ENCODE assay signal across 8 cellular contexts in genomic region chr21:34844033-34844923, GRCh38.
DNase-seq lines count a peak whose midpoint lies in the region; ATAC-seq and TF ChIP-seq lines count a peak whose summit lies in the region.

No MANE protein-coding gene starts in this region.

- H3K9me3 Mint-ChIP-seq in MCF 10A (ENCODE audit: unreplicated experiment): no peaks in the 10 kb centered on the region

- ATAC-seq in Right ventricle myocardium inferior (peak; percentile 84), HG03565 (IDR thresholded peaks at IDR 0.05; ENCODE audit: unreplicated experiment) (no peak), HG02763 (IDR thresholded peaks at IDR 0.05; ENCODE audit: unreplicated experiment) (no peak), HG03457 (IDR thresholded peaks at IDR 0.05; ENCODE audit: unreplicated experiment) (no peak)

- BruUV-seq in MCF 10A (replicated peaks; lab: Mats Ljungman, UMichigan): no TSS peak

- peaks cover 38% of the 10 kb centered on the region for H3K36me3 Mint-ChIP-seq in MCF 10A (ENCODE audit: insufficient read depth, unreplicated experiment)

- H3K4me3 Mint-ChIP-seq in MCF 10A (ENCODE audit: unreplicated experiment): peak overlapping the region; percentile 60

- no peak for TF ChIP-seq CTCF in MCF 10A (IDR thresholded peaks at IDR 0.05; ENCODE audit: unreplicated experiment)

- H3K27me3 Mint-ChIP-seq in MCF 10A (ENCODE audit: insufficient read depth, unreplicated experiment): no peaks in the 10 kb centered on the region

- H3K4me1 Mint-ChIP-seq in MCF 10A (ENCODE audit: insufficient read depth, unreplicated experiment): peaks cover 50% of the 10 kb centered on the region

- CTCF ChIA-PET in MCF 10A (lab: Yijun Ruan, JAX): interaction anchor here (1.6 to 3.5 kb wide), 3 partner anchors 36 to 98 kb away, joined by 4 to 22 read pairs (median 4); no protein-coding TSS in a partner anchor

- H3K27ac Mint-ChIP-seq in MCF 10A (ENCODE audit: low read depth, unreplicated experiment): peak overlapping the region; percentile 92

- intact Hi-C loops in Right ventricle myocardium inferior (cut with DNase I) (no loop called here), cardiac septum (cut with DNase I) (no loop called here), MCF 10A (cut with micrococcal nuclease) (loop anchor here (2.0 kb wide), 1 partner anchor 151 kb away; no protein-coding TSS in a partner anchor)

- POLR2A ChIA-PET in MCF 10A (lab: Yijun Ruan, JAX): interaction anchor here (0.7 to 8.9 kb wide), 9 partner anchors 8 to 203 kb away, joined by 3 to 304 read pairs (median 73); no protein-coding TSS in a partner anchor

- DNase-seq in Right ventricle myocardium inferior (ENCODE audit: missing footprints): peak; percentile 81
- DNase-seq in cardiac septum (ENCODE audit: low spot score): no peak
- DNase-seq in MCF 10A (ENCODE audit: unreplicated experiment): peak; percentile 76
- DNase-seq in medulla oblongata (ENCODE audit: extremely low spot score): peak; percentile 50
- no peak for DNase-seq in OCI-M1 (lab: John Stamatoyannopoulos, UW)

Comparison
In these comparisons a context has a peak if more than half of its experiments do, and no peak if none do; other contexts are left out.
1. DNase-seq: peak in Right ventricle myocardium inferior (single experiment), MCF 10A (single experiment) and medulla oblongata (single experiment); none in cardiac septum (single experiment) and OCI-M1 (single experiment).